1 cellular context compared by ENCODE assay signal in the genomic region with DNA sequence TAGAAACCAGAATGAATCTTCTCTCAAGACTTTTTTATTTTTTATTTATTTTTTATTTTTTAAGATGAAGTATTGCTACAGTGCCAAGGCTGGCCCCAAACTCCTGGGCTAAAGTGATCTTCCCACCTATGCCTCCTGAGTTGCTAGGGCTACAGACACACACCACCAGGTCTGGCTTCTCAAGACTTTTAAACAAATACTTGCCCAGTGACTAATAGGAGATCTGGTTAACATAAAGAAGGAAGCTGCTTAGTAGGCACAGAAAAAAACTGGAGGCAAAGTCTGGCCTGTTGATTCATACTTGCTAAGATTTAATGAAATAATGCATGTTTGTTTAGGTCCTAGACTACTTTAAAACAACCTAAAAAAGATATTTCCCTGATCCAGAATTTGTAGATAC.
TF ChIP-seq lines count a peak whose summit lies in the region.

No MANE protein-coding gene starts in this region.

TF ChIP-seq in GM23338, 12 proteins besides CTCF, POLR2A, EP300 and RAD21 (continued from another document):
- TF ChIP-seq, protein P1, sequence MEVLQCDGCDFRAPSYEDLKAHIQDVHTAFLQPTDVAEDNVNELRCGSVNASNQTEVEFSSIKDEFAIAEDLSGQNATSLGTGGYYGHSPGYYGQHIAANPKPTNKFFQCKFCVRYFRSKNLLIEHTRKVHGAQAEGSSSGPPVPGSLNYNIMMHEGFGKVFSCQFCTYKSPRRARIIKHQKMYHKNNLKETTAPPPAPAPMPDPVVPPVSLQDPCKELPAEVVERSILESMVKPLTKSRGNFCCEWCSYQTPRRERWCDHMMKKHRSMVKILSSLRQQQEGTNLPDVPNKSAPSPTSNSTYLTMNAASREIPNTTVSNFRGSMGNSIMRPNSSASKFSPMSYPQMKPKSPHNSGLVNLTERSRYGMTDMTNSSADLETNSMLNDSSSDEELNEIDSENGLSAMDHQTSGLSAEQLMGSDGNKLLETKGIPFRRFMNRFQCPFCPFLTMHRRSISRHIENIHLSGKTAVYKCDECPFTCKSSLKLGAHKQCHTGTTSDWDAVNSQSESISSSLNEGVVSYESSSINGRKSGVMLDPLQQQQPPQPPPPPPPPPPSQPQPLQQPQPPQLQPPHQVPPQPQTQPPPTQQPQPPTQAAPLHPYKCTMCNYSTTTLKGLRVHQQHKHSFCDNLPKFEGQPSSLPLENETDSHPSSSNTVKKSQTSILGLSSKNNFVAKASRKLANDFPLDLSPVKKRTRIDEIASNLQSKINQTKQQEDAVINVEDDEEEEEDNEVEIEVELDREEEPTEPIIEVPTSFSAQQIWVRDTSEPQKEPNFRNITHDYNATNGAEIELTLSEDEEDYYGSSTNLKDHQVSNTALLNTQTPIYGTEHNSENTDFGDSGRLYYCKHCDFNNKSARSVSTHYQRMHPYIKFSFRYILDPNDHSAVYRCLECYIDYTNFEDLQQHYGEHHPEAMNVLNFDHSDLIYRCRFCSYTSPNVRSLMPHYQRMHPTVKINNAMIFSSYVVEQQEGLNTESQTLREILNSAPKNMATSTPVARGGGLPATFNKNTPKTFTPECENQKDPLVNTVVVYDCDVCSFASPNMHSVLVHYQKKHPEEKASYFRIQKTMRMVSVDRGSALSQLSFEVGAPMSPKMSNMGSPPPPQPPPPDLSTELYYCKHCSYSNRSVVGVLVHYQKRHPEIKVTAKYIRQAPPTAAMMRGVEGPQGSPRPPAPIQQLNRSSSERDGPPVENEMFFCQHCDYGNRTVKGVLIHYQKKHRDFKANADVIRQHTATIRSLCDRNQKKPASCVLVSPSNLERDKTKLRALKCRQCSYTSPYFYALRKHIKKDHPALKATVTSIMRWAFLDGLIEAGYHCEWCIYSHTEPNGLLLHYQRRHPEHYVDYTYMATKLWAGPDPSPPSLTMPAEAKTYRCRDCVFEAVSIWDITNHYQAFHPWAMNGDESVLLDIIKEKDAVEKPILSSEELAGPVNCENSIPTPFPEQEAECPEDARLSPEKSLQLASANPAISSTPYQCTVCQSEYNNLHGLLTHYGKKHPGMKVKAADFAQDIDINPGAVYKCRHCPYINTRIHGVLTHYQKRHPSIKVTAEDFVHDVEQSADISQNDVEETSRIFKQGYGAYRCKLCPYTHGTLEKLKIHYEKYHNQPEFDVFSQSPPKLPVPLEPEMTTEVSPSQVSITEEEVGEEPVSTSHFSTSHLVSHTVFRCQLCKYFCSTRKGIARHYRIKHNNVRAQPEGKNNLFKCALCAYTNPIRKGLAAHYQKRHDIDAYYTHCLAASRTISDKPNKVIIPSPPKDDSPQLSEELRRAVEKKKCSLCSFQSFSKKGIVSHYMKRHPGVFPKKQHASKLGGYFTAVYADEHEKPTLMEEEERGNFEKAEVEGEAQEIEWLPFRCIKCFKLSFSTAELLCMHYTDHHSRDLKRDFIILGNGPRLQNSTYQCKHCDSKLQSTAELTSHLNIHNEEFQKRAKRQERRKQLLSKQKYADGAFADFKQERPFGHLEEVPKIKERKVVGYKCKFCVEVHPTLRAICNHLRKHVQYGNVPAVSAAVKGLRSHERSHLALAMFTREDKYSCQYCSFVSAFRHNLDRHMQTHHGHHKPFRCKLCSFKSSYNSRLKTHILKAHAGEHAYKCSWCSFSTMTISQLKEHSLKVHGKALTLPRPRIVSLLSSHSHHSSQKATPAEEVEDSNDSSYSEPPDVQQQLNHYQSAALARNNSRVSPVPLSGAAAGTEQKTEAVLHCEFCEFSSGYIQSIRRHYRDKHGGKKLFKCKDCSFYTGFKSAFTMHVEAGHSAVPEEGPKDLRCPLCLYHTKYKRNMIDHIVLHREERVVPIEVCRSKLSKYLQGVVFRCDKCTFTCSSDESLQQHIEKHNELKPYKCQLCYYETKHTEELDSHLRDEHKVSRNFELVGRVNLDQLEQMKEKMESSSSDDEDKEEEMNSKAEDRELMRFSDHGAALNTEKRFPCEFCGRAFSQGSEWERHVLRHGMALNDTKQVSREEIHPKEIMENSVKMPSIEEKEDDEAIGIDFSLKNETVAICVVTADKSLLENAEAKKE (CRISPR knock-in tag; IDR thresholded peaks at IDR 0.05): no peak
- TF ChIP-seq, protein P2, sequence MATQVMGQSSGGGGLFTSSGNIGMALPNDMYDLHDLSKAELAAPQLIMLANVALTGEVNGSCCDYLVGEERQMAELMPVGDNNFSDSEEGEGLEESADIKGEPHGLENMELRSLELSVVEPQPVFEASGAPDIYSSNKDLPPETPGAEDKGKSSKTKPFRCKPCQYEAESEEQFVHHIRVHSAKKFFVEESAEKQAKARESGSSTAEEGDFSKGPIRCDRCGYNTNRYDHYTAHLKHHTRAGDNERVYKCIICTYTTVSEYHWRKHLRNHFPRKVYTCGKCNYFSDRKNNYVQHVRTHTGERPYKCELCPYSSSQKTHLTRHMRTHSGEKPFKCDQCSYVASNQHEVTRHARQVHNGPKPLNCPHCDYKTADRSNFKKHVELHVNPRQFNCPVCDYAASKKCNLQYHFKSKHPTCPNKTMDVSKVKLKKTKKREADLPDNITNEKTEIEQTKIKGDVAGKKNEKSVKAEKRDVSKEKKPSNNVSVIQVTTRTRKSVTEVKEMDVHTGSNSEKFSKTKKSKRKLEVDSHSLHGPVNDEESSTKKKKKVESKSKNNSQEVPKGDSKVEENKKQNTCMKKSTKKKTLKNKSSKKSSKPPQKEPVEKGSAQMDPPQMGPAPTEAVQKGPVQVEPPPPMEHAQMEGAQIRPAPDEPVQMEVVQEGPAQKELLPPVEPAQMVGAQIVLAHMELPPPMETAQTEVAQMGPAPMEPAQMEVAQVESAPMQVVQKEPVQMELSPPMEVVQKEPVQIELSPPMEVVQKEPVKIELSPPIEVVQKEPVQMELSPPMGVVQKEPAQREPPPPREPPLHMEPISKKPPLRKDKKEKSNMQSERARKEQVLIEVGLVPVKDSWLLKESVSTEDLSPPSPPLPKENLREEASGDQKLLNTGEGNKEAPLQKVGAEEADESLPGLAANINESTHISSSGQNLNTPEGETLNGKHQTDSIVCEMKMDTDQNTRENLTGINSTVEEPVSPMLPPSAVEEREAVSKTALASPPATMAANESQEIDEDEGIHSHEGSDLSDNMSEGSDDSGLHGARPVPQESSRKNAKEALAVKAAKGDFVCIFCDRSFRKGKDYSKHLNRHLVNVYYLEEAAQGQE (IDR thresholded peaks at IDR 0.05; ENCODE audit: unreplicated experiment): no peak
- TF ChIP-seq STAT1 (IDR thresholded peaks at IDR 0.05; ENCODE audit: unreplicated experiment): no peak
- TF ChIP-seq POLR2AphosphoS5 (IDR thresholded peaks at IDR 0.05; ENCODE audit: low read depth): no peak
- no peak for TF ChIP-seq EZH2phosphoT487 (IDR thresholded peaks at IDR 0.05; ENCODE audit: unreplicated experiment)
- TF ChIP-seq ZNF114 (CRISPR knock-in tag; IDR thresholded peaks at IDR 0.05): no peak
- no peak for TF ChIP-seq NANOG (IDR thresholded peaks at IDR 0.05; ENCODE audit: borderline replicate concordance)
